In the genomic region with DNA sequence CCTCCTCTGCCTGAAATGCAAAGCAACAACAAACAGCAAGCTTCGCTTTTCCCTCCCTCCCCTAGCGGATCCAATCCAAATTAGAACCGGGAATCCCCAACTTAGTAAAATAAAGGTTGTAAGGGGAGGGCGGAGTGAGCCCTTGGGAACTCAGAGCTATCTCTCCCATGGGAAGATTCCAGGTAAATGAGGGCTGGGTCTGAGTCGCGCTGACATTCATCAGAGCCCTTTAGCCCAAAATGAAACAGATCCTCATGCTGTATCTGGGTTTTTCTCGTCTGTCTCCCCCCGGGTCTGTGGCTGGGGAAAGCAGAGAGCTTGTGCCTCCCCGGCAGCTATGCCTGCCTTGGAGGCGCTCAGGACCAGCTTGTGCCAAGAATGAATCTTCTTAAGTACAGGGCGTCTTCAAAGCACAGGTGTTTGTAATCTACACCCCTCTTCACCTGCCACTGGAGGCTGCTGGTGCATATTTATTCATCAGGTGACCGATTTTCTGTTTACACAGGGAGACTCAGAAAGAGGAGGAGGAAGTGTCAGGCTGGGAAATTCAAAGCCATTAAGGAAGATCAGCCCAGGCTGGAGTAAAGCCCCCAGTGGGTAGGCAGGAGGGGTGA, we compare ENCODE assay signal across 8 cellular contexts. TPM values are rescaled to one million over a fixed set of nuclear protein-coding genes. Genes with fewer than 3 reads are reported as not detected.
A peak's percentile ranks its signal among the peaks of the same experiment; 100 is the strongest.
DNase-seq lines count a peak whose midpoint lies in the region; ATAC-seq and TF ChIP-seq lines count a peak whose summit lies in the region.

No MANE protein-coding gene starts in this region.

- H2BK5ac ChIP-seq in mesenchymal stem cell (ENCODE audit: low read depth, low read length, poor library complexity, severe bottlenecking), result no peak overlapping the region

- intact Hi-C loops in body of pancreas (cut with DNase I), result no loop called here

- no peak overlapping the region for H2BK15ac ChIP-seq in mesenchymal stem cell (ENCODE audit: low read depth, poor library complexity, severe bottlenecking)

- H3K36me3 ChIP-seq in body of pancreas (replicated peaks in 1 of 2; ENCODE audit: insufficient read depth in 1 of 2, low read depth in 2 of 2), result no peaks in the 10 kb centered on the region
- H3K36me3 ChIP-seq in mesenchymal stem cell (ENCODE audit: control insufficient read depth in 1 of 2, insufficient read depth in 2 of 2, low read depth in 1 of 2, low read length in 2 of 2), result peaks cover 0 to 2% of the 10 kb centered on the region in 2 experiments

- TF ChIP-seq POLR2A in body of pancreas (IDR thresholded peaks at IDR 0.05), result peak in 2 of 3 donors; percentile 31 to 45

- ATAC-seq in body of pancreas, result peak; percentile 39
- ATAC-seq in GM18498 (IDR thresholded peaks at IDR 0.05; ENCODE audit: unreplicated experiment), result no peak

- H3K27ac ChIP-seq in body of pancreas (peak overlapping the region; percentile 65 to 97 (median 96)), mesenchymal stem cell (ENCODE audit: low read length, poor library complexity, severe bottlenecking) (no peak overlapping the region)

- H2AFZ ChIP-seq in mesenchymal stem cell (ENCODE audit: low read depth, low read length), result no peak overlapping the region

- H4K91ac ChIP-seq in mesenchymal stem cell (ENCODE audit: low read length), result no peak overlapping the region

- H3K23ac ChIP-seq in mesenchymal stem cell (ENCODE audit: low read length in 2 of 2), result no peak overlapping the region

- WGBS in body of pancreas, 2 donors, result 1 to 4% methylated on average over 7 to 12 of the region's 12 CpGs
- 10% methylated on average over 8 of the region's 12 CpGs for WGBS in mesenchymal stem cell

- H3K4me3 ChIP-seq in GM08714 (ENCODE audit: low read length) (peak overlapping the region; percentile 96), body of pancreas (no peak overlapping the region), mesenchymal stem cell (ENCODE audit: insufficient read depth in 1 of 2, low read depth in 1 of 2, low read length in 2 of 2) (peak overlapping the region in 1 of 2 experiments; percentile 88)

- no peak overlapping the region for H3K14ac ChIP-seq in mesenchymal stem cell (ENCODE audit: low read length in 2 of 2)

- H2AK5ac ChIP-seq in mesenchymal stem cell (ENCODE audit: low read length, severe bottlenecking), result no peak overlapping the region

- H2BK12ac ChIP-seq in mesenchymal stem cell (ENCODE audit: low read length in 2 of 2), result no peak overlapping the region

- H3K27me3 ChIP-seq in body of pancreas, result no peaks in the 10 kb centered on the region
- H3K27me3 ChIP-seq in mesenchymal stem cell (ENCODE audit: control insufficient read depth in 1 of 2, insufficient read depth in 1 of 2, low read length in 2 of 2), result no peaks in the 10 kb centered on the region

- H3K4me1 ChIP-seq in body of pancreas (peaks cover 67% of the 10 kb centered on the region), mesenchymal stem cell (ENCODE audit: control insufficient read depth, insufficient read depth, low read depth, low read length) (peaks cover 36% of the 10 kb centered on the region)

- peak; percentile 78 for DNase-seq in NCI-H146 (lab: John Stamatoyannopoulos, UW)
- peak; percentile 50 to 77 (median 64) for DNase-seq in body of pancreas
- DNase-seq in mesenchymal stem cell, result peak; percentile 62
- DNase-seq in NOMO-1 (lab: John Stamatoyannopoulos, UW; ENCODE audit: unreplicated experiment in 2 of 2), result no peak
- no peak for DNase-seq in GF-D8 (lab: John Stamatoyannopoulos, UW)
- no peak for DNase-seq in GM19238 (ENCODE audit: insufficient read length, low spot score)

- H3K4ac ChIP-seq in mesenchymal stem cell (ENCODE audit: low read depth in 1 of 2, low read length in 2 of 2), result peak overlapping the region in 1 of 2 experiments; percentile 71

- TF ChIP-seq CTCF in body of pancreas (IDR thresholded peaks at IDR 0.05), result peak in 5 of 7 experiments; percentile 6 to 45 (median 40)

- H3K79me1 ChIP-seq in mesenchymal stem cell (replicated peaks; ENCODE audit: low read length, poor library complexity, severe bottlenecking), result peaks cover 30% of the 10 kb centered on the region

- no peaks in the 10 kb centered on the region for H3K9me3 ChIP-seq in body of pancreas
- H3K9me3 ChIP-seq in mesenchymal stem cell (ENCODE audit: control insufficient read depth, low read length), result no peaks in the 10 kb centered on the region

- H3K4me2 ChIP-seq in mesenchymal stem cell (ENCODE audit: low read length, poor library complexity, severe bottlenecking), result peak overlapping the region; percentile 59

- H3K9ac ChIP-seq in mesenchymal stem cell (ENCODE audit: low read length), result peak overlapping the region; percentile 91

- H3K18ac ChIP-seq in mesenchymal stem cell (ENCODE audit: low read depth in 1 of 2, low read length in 2 of 2), result no peak overlapping the region

- no peak overlapping the region for H2BK120ac ChIP-seq in mesenchymal stem cell (ENCODE audit: low read depth, low read length)

- H4K8ac ChIP-seq in mesenchymal stem cell (ENCODE audit: low read length), result no peak overlapping the region

RNA-seq across cellular contexts. Expression of a gene that starts 55.0 kb away (rescaled TPM):
- 100 to 1,000 TPM in 1 of 2 donors, 10 to 100 TPM in 1; 76.5 to 221 TPM for total RNA-seq in body of pancreas
- polyA plus RNA-seq in mesenchymal stem cell (2013, experiment 1 of 2), result 39.2 TPM
- polyA plus RNA-seq in mesenchymal stem cell (2013, experiment 2 of 2), result 38.5 TPM

Comparison
In these comparisons a context has a peak if more than half of its experiments do, and no peak if none do; other contexts are left out.
1. DNase-seq: peak in NCI-H146 (single experiment), body of pancreas (4 of 4) and mesenchymal stem cell (single experiment); none in NOMO-1 (0 of 2), GF-D8 (single experiment) and GM19238 (single experiment).